ENCODE assay signal across 1 cellular context in the genomic region with DNA sequence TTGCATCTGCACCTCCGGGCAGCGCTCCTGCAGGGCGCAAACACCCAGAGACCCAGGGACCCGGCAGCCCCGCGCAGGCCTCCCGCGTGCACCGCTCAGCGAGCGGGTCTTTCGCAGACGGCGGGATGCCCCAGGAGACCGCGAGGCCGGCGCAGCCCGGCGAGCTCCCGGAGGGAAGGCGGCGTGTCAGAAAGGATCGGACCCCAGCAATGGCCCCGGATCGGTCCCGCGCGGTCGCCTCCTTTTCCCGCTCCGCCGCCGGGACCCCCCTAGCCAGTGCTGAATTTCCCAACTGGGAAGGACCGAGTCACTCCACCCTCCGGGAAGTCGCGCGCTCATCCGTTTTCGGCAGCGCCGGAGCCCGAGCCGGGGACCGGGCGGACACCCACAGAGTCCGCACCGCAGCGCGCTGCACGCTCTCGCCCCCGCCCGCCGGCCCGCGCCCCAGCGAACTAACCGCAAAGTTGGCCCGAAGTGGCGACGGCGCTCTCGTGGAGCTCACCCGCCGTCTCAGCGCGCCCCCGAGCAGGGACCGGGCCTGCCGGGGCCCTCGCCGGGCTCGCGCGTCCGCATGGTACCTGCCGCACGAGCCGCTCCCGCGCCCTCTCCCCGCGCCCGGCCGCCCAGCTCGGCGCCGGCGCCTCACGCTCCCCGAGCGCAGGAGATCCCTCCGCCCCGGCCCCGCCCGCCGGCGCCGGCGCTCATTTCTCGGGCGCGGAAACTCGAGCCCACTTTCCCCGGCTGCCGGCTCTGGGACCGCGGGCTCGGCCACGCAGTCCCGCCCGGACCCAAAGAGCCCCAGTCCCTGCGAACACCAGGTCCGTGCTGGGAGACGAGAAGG.
TF ChIP-seq lines count a peak whose summit lies in the region.

A gene with protein sequence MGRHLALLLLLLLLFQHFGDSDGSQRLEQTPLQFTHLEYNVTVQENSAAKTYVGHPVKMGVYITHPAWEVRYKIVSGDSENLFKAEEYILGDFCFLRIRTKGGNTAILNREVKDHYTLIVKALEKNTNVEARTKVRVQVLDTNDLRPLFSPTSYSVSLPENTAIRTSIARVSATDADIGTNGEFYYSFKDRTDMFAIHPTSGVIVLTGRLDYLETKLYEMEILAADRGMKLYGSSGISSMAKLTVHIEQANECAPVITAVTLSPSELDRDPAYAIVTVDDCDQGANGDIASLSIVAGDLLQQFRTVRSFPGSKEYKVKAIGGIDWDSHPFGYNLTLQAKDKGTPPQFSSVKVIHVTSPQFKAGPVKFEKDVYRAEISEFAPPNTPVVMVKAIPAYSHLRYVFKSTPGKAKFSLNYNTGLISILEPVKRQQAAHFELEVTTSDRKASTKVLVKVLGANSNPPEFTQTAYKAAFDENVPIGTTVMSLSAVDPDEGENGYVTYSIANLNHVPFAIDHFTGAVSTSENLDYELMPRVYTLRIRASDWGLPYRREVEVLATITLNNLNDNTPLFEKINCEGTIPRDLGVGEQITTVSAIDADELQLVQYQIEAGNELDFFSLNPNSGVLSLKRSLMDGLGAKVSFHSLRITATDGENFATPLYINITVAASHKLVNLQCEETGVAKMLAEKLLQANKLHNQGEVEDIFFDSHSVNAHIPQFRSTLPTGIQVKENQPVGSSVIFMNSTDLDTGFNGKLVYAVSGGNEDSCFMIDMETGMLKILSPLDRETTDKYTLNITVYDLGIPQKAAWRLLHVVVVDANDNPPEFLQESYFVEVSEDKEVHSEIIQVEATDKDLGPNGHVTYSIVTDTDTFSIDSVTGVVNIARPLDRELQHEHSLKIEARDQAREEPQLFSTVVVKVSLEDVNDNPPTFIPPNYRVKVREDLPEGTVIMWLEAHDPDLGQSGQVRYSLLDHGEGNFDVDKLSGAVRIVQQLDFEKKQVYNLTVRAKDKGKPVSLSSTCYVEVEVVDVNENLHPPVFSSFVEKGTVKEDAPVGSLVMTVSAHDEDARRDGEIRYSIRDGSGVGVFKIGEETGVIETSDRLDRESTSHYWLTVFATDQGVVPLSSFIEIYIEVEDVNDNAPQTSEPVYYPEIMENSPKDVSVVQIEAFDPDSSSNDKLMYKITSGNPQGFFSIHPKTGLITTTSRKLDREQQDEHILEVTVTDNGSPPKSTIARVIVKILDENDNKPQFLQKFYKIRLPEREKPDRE (N-terminal part only) (minus strand): TSS at position 650 of the 841 bp plus-strand sequence. CDS start 14,029 bp downstream, outside the sequence.

TF ChIP-seq in HepG2, 621 proteins besides CTCF, POLR2A, EP300 and RAD21 (continued from another document and continues in another):
- TF ChIP-seq NFKBIZ (CRISPR knock-in tag; IDR thresholded peaks at IDR 0.05) (no peak), AGO2 (optimal IDR thresholded peaks at IDR 0.05; ENCODE audit: low read depth, low read length) (peak; percentile 90), ZBTB7A (CRISPR knock-in tag; IDR thresholded peaks at IDR 0.05) (no peak), SIX4 (CRISPR knock-in tag; IDR thresholded peaks at IDR 0.05) (no peak), KDM5B (CRISPR knock-in tag; IDR thresholded peaks at IDR 0.05; ENCODE audit: borderline replicate concordance) (0 out of 2 replicates have a peak, but pooled peaks have one; percentile 55), GTF2F1 (IDR thresholded peaks at IDR 0.05; ENCODE audit: low read length) (no peak), CCDC6 (CRISPR knock-in tag; IDR thresholded peaks at IDR 0.05) (no peak; the same call in 1 of the 2 replicates), MAFF (IDR thresholded peaks at IDR 0.05; ENCODE audit: low read depth, low read length) (no peak), MTF2 (CRISPR knock-in tag; IDR thresholded peaks at IDR 0.05; ENCODE audit: borderline replicate concordance) (no peak), SCMH1 (CRISPR knock-in tag; IDR thresholded peaks at IDR 0.05; ENCODE audit: borderline replicate concordance) (no peak), ZNF30 (CRISPR knock-in tag; IDR thresholded peaks at IDR 0.05) (no peak), ISL2 (CRISPR knock-in tag; IDR thresholded peaks at IDR 0.05) (no peak), NCOR1 (IDR thresholded peaks at IDR 0.05; ENCODE audit: borderline replicate concordance, low read length) (no peak), ELF4 (CRISPR knock-in tag; IDR thresholded peaks at IDR 0.05; ENCODE audit: borderline replicate concordance) (no peak), GABPB1 (CRISPR knock-in tag; IDR thresholded peaks at IDR 0.05) (peak; percentile 46; the same call in 1 of the 2 replicates), SMAD1 (CRISPR knock-in tag; IDR thresholded peaks at IDR 0.05; ENCODE audit: borderline replicate concordance, low read depth) (no peak), ZNF431 (CRISPR knock-in tag; IDR thresholded peaks at IDR 0.05; ENCODE audit: borderline replicate concordance, low read depth) (0 out of 2 replicates have a peak, but pooled peaks have one; percentile 68), ZNF749 (CRISPR knock-in tag; IDR thresholded peaks at IDR 0.05; ENCODE audit: borderline replicate concordance) (no peak), LCORL (IDR thresholded peaks at IDR 0.05) (no peak), LCORL (CRISPR knock-in tag; IDR thresholded peaks at IDR 0.05) (no peak), MEF2D (CRISPR knock-in tag; IDR thresholded peaks at IDR 0.05) (no peak), ELF1 (CRISPR knock-in tag; IDR thresholded peaks at IDR 0.05) (no peak), PHF21A (CRISPR knock-in tag; IDR thresholded peaks at IDR 0.05) (no peak; the same call in 1 of the 2 replicates), RARG (CRISPR knock-in tag; IDR thresholded peaks at IDR 0.05; ENCODE audit: low read depth) (no peak), SALL2 (CRISPR knock-in tag; IDR thresholded peaks at IDR 0.05) (no peak; the same call in 1 of the 2 replicates), CHD4 (IDR thresholded peaks at IDR 0.05; ENCODE audit: borderline replicate concordance, low read length) (no peak)
- TF ChIP-seq, protein P1, sequence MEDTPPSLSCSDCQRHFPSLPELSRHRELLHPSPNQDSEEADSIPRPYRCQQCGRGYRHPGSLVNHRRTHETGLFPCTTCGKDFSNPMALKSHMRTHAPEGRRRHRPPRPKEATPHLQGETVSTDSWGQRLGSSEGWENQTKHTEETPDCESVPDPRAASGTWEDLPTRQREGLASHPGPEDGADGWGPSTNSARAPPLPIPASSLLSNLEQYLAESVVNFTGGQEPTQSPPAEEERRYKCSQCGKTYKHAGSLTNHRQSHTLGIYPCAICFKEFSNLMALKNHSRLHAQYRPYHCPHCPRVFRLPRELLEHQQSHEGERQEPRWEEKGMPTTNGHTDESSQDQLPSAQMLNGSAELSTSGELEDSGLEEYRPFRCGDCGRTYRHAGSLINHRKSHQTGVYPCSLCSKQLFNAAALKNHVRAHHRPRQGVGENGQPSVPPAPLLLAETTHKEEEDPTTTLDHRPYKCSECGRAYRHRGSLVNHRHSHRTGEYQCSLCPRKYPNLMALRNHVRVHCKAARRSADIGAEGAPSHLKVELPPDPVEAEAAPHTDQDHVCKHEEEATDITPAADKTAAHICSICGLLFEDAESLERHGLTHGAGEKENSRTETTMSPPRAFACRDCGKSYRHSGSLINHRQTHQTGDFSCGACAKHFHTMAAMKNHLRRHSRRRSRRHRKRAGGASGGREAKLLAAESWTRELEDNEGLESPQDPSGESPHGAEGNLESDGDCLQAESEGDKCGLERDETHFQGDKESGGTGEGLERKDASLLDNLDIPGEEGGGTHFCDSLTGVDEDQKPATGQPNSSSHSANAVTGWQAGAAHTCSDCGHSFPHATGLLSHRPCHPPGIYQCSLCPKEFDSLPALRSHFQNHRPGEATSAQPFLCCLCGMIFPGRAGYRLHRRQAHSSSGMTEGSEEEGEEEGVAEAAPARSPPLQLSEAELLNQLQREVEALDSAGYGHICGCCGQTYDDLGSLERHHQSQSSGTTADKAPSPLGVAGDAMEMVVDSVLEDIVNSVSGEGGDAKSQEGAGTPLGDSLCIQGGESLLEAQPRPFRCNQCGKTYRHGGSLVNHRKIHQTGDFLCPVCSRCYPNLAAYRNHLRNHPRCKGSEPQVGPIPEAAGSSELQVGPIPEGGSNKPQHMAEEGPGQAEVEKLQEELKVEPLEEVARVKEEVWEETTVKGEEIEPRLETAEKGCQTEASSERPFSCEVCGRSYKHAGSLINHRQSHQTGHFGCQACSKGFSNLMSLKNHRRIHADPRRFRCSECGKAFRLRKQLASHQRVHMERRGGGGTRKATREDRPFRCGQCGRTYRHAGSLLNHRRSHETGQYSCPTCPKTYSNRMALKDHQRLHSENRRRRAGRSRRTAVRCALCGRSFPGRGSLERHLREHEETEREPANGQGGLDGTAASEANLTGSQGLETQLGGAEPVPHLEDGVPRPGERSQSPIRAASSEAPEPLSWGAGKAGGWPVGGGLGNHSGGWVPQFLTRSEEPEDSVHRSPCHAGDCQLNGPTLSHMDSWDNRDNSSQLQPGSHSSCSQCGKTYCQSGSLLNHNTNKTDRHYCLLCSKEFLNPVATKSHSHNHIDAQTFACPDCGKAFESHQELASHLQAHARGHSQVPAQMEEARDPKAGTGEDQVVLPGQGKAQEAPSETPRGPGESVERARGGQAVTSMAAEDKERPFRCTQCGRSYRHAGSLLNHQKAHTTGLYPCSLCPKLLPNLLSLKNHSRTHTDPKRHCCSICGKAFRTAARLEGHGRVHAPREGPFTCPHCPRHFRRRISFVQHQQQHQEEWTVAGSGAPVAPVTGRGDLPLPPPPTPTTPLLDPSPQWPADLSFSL (CRISPR knock-in tag; IDR thresholded peaks at IDR 0.05): no peak
- TF ChIP-seq, protein P2, sequence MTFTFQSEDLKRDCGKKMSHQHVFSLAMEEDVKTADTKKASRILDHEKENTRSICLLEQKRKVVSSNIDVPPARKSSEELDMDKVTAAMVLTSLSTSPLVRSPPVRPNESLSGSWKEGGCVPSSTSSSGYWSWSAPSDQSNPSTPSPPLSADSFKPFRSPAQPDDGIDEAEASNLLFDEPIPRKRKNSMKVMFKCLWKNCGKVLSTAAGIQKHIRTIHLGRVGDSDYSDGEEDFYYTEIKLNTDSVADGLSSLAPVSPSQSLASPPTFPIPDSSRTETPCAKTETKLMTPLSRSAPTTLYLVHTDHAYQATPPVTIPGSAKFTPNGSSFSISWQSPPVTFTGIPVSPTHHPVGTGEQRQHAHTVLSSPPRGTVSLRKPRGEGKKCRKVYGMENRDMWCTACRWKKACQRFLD (CRISPR knock-in tag; IDR thresholded peaks at IDR 0.05; ENCODE audit: borderline replicate concordance): peak; percentile 47; the same call in 1 of the 2 replicates
- TF ChIP-seq, protein P3, sequence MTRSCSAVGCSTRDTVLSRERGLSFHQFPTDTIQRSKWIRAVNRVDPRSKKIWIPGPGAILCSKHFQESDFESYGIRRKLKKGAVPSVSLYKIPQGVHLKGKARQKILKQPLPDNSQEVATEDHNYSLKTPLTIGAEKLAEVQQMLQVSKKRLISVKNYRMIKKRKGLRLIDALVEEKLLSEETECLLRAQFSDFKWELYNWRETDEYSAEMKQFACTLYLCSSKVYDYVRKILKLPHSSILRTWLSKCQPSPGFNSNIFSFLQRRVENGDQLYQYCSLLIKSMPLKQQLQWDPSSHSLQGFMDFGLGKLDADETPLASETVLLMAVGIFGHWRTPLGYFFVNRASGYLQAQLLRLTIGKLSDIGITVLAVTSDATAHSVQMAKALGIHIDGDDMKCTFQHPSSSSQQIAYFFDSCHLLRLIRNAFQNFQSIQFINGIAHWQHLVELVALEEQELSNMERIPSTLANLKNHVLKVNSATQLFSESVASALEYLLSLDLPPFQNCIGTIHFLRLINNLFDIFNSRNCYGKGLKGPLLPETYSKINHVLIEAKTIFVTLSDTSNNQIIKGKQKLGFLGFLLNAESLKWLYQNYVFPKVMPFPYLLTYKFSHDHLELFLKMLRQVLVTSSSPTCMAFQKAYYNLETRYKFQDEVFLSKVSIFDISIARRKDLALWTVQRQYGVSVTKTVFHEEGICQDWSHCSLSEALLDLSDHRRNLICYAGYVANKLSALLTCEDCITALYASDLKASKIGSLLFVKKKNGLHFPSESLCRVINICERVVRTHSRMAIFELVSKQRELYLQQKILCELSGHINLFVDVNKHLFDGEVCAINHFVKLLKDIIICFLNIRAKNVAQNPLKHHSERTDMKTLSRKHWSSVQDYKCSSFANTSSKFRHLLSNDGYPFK (CRISPR knock-in tag; IDR thresholded peaks at IDR 0.05; ENCODE audit: borderline replicate concordance): no peak
- TF ChIP-seq, protein P4, sequence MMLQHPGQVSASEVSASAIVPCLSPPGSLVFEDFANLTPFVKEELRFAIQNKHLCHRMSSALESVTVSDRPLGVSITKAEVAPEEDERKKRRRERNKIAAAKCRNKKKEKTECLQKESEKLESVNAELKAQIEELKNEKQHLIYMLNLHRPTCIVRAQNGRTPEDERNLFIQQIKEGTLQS (CRISPR knock-in tag; IDR thresholded peaks at IDR 0.05): no peak; the same call in 1 of the 2 replicates
- TF ChIP-seq, protein P5, sequence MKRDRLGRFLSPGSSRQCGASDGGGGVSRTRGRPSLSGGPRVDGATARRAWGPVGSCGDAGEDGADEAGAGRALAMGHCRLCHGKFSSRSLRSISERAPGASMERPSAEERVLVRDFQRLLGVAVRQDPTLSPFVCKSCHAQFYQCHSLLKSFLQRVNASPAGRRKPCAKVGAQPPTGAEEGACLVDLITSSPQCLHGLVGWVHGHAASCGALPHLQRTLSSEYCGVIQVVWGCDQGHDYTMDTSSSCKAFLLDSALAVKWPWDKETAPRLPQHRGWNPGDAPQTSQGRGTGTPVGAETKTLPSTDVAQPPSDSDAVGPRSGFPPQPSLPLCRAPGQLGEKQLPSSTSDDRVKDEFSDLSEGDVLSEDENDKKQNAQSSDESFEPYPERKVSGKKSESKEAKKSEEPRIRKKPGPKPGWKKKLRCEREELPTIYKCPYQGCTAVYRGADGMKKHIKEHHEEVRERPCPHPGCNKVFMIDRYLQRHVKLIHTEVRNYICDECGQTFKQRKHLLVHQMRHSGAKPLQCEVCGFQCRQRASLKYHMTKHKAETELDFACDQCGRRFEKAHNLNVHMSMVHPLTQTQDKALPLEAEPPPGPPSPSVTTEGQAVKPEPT (CRISPR knock-in tag; IDR thresholded peaks at IDR 0.05; ENCODE audit: low read depth): no peak
- TF ChIP-seq, protein P6, sequence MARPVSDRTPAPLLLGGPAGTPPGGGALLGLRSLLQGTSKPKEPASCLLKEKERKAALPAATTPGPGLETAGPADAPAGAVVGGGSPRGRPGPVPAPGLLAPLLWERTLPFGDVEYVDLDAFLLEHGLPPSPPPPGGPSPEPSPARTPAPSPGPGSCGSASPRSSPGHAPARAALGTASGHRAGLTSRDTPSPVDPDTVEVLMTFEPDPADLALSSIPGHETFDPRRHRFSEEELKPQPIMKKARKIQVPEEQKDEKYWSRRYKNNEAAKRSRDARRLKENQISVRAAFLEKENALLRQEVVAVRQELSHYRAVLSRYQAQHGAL (CRISPR knock-in tag; IDR thresholded peaks at IDR 0.05; ENCODE audit: not compliant biosample characterization): no peak
- TF ChIP-seq, protein P7, sequence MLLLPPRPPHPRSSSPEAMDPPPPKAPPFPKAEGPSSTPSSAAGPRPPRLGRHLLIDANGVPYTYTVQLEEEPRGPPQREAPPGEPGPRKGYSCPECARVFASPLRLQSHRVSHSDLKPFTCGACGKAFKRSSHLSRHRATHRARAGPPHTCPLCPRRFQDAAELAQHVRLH (CRISPR knock-in tag; IDR thresholded peaks at IDR 0.05; ENCODE audit: borderline replicate concordance, low read depth): 0 out of 2 replicates have a peak, but pooled peaks have one; percentile 19
- TF ChIP-seq, protein P8, sequence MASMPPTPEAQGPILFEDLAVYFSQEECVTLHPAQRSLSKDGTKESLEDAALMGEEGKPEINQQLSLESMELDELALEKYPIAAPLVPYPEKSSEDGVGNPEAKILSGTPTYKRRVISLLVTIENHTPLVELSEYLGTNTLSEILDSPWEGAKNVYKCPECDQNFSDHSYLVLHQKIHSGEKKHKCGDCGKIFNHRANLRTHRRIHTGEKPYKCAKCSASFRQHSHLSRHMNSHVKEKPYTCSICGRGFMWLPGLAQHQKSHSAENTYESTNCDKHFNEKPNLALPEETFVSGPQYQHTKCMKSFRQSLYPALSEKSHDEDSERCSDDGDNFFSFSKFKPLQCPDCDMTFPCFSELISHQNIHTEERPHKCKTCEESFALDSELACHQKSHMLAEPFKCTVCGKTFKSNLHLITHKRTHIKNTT (CRISPR knock-in tag; IDR thresholded peaks at IDR 0.05): no peak
